11 cellular contexts compared by ENCODE assay signal in genomic region chr14:91387135-91387849, GRCh38. TPM values are rescaled to one million over a fixed set of nuclear protein-coding genes. Genes with fewer than 3 reads are reported as not detected.
DNase-seq lines count a peak whose midpoint lies in the region; ATAC-seq lines count a peak whose summit lies in the region.
"Had no signal": no experiment of that assay in that cellular context is flagged by ENCODE, and none has a peak within 500 bp of the region (broad histone marks: within the 10 kb centered on the region; RNA-seq: fewer than 3 reads in every experiment).

No MANE protein-coding gene starts in this region.

- peak overlapping the region; percentile 9; the same call in 1 of the 2 replicates for H3K27ac ChIP-seq in HUES64 (ENCODE audit: low read depth, low read length)

- no peaks in the 10 kb centered on the region for H3K27me3 Mint-ChIP-seq in activated naive CD8-positive, alpha-beta T cell

- peaks cover 89% of the 10 kb centered on the region for H3K4me1 Mint-ChIP-seq in activated naive CD8-positive, alpha-beta T cell (ENCODE audit: low read depth)

- H3K36me3 ChIP-seq in HUES64 (ENCODE audit: insufficient read depth, low read length): no peaks in the 10 kb centered on the region

- peaks cover 2% of the 10 kb centered on the region for H3K36me3 Mint-ChIP-seq in activated naive CD8-positive, alpha-beta T cell

- ATAC-seq in GM18517 (IDR thresholded peaks at IDR 0.05; ENCODE audit: unreplicated experiment) (no peak), HG02623 (IDR thresholded peaks at IDR 0.05; ENCODE audit: unreplicated experiment) (no peak), HG03460 (IDR thresholded peaks at IDR 0.05; ENCODE audit: unreplicated experiment) (no peak)

- no peak overlapping the region for H3K9ac ChIP-seq in HUES64 (ENCODE audit: low read depth, low read length)

- 89% methylated on average over 21 of the region's 21 CpGs for WGBS in HUES64

- peaks cover 31% of the 10 kb centered on the region for H3K4me1 ChIP-seq in HUES64 (ENCODE audit: insufficient read depth, low read length)
- H3K4me1 ChIP-seq: Caco-2 had no signal

- peak overlapping the region; percentile 87 for H3K27ac Mint-ChIP-seq in activated naive CD8-positive, alpha-beta T cell

- H3K4me3 ChIP-seq in HUES64 (ENCODE audit: low read length): no peak overlapping the region

- peak overlapping the region; percentile 46 for H3K4me3 Mint-ChIP-seq in activated naive CD8-positive, alpha-beta T cell

- DNase-seq in AG08396 (ENCODE audit: low spot score) (peak; percentile 42), kidney tubule cell (ENCODE audit: low spot score) (peak; percentile 69), iPS-NIHi7 (ENCODE audit: extremely low spot score) (no peak)
- DNase-seq: Caco-2; midbrain; stimulated activated CD4-positive, alpha-beta T cell treated with anti-CD3 and anti-CD28 coated beads, Interleukin-4, amount 100 ng/mL, for 1 hour had no signal

- H3K9me3 Mint-ChIP-seq in activated naive CD8-positive, alpha-beta T cell (ENCODE audit: low read depth): no peaks in the 10 kb centered on the region

- no peaks in the 10 kb centered on the region for H3K9me3 ChIP-seq in HUES64 (ENCODE audit: insufficient read depth, low read depth, low read length)
- H3K9me3 ChIP-seq: Caco-2 had no signal

- no peaks in the 10 kb centered on the region for H3K27me3 ChIP-seq in HUES64 (ENCODE audit: insufficient read depth, low read length)

RNA-seq across cellular contexts. Expression of gene CCDC88C, which starts 30.3 kb away (rescaled TPM):
- 17.3 TPM for polyA plus RNA-seq in HUES64 (2013, experiment 1 of 2)
- 19.0 TPM for polyA plus RNA-seq in HUES64 (2013, experiment 2 of 2)
